Comparison of ENCODE assay signal across 16 cellular contexts in genomic region chr15:68666812-68667450, GRCh38.
"Had no signal": no experiment of that assay in that cellular context is flagged by ENCODE, and none has a peak within 500 bp of the region (broad histone marks: within the 10 kb centered on the region; RNA-seq: fewer than 3 reads in every experiment).

No MANE protein-coding gene starts in this region.

- ATAC-seq: esophagus mucosa; left colon; naive thymus-derived CD8-positive, alpha-beta T cell; psoas muscle; T-cell had no signal

- H3K9me3 Mint-ChIP-seq: activated CD4-positive, alpha-beta memory T cell treated with anti-CD3 and anti-CD28 coated beads, Interleukin-2, amount 10 ng/mL, durations not matched to agents 7 days and 5 days; activated naive CD4-positive, alpha-beta T cell treated with anti-CD3 and anti-CD28 coated beads, Interleukin-2, amount 10 ng/mL, durations not matched to agents 7 days and 5 days; central memory CD8-positive, alpha-beta T cell; dendritic cell treated with granulocyte-macrophage colony-stimulating factor and Interleukin-4, amounts not matched to agents 40 ng/mL and 50 ng/mL, for 4 days had no signal

- H3K9me3 ChIP-seq: adrenal gland, psoas muscle, thyroid gland, vagina had no signal

- H3K27ac ChIP-seq: adrenal gland, psoas muscle, thyroid gland, vagina had no signal

- H3K27ac Mint-ChIP-seq: activated CD4-positive, alpha-beta memory T cell treated with anti-CD3 and anti-CD28 coated beads, Interleukin-2, amount 10 ng/mL, durations not matched to agents 7 days and 5 days; activated naive CD4-positive, alpha-beta T cell treated with anti-CD3 and anti-CD28 coated beads, Interleukin-2, amount 10 ng/mL, durations not matched to agents 7 days and 5 days; dendritic cell treated with granulocyte-macrophage colony-stimulating factor and Interleukin-4, amounts not matched to agents 40 ng/mL and 50 ng/mL, for 4 days; naive thymus-derived CD8-positive, alpha-beta T cell; T-cell had no signal

- H3K36me3 Mint-ChIP-seq: activated naive CD4-positive, alpha-beta T cell treated with anti-CD3 and anti-CD28 coated beads, Interleukin-2, amount 10 ng/mL, durations not matched to agents 7 days and 5 days had no signal

- H3K4me1 Mint-ChIP-seq: activated CD4-positive, alpha-beta memory T cell treated with anti-CD3 and anti-CD28 coated beads, Interleukin-2, amount 10 ng/mL, durations not matched to agents 7 days and 5 days; activated naive CD4-positive, alpha-beta T cell treated with anti-CD3 and anti-CD28 coated beads, Interleukin-2, amount 10 ng/mL, durations not matched to agents 7 days and 5 days; central memory CD8-positive, alpha-beta T cell; T-cell had no signal

- H3K36me3 ChIP-seq: adrenal gland, thyroid gland, vagina had no signal

- H3K4me3 ChIP-seq: adrenal gland, psoas muscle, thyroid gland, vagina had no signal

- DNase-seq: activated CD4-positive, alpha-beta memory T cell treated with anti-CD3 and anti-CD28 coated beads, Interleukin-2, amount 10 ng/mL, durations not matched to agents 7 days and 5 days; activated CD8-positive, alpha-beta memory T cell treated with anti-CD3 and anti-CD28 coated beads, Interleukin-2, amount 50 U/mL, for 4 hours; activated naive CD4-positive, alpha-beta T cell treated with anti-CD3 and anti-CD28 coated beads, Interleukin-2, amount 10 ng/mL, durations not matched to agents 7 days and 5 days; left colon; naive thymus-derived CD8-positive, alpha-beta T cell; occipital lobe; psoas muscle; stimulated activated CD4-positive, alpha-beta T cell treated with anti-CD3 and anti-CD28 coated beads, Interleukin-4, amount 100 ng/mL, for 4 hours; T-cell; T1000 had no signal

- H3K4me3 Mint-ChIP-seq: activated CD4-positive, alpha-beta memory T cell treated with anti-CD3 and anti-CD28 coated beads, Interleukin-2, amount 10 ng/mL, durations not matched to agents 7 days and 5 days; activated naive CD4-positive, alpha-beta T cell treated with anti-CD3 and anti-CD28 coated beads, Interleukin-2, amount 10 ng/mL, durations not matched to agents 7 days and 5 days; central memory CD8-positive, alpha-beta T cell; dendritic cell treated with granulocyte-macrophage colony-stimulating factor and Interleukin-4, amounts not matched to agents 40 ng/mL and 50 ng/mL, for 4 days; naive thymus-derived CD8-positive, alpha-beta T cell; T-cell had no signal

- H3K4me1 ChIP-seq: adrenal gland, psoas muscle, thyroid gland, vagina had no signal

- H3K27me3 Mint-ChIP-seq: dendritic cell treated with granulocyte-macrophage colony-stimulating factor and Interleukin-4, amounts not matched to agents 40 ng/mL and 50 ng/mL, for 4 days had no signal

- H3K27me3 ChIP-seq: adrenal gland, thyroid gland, vagina had no signal
